8 cellular contexts compared by ENCODE assay signal in genomic region chr16:85402910-85403692, GRCh38.
DNase-seq lines count a peak whose midpoint lies in the region; ATAC-seq and TF ChIP-seq lines count a peak whose summit lies in the region.

No MANE protein-coding gene starts in this region.

- no peaks in the 10 kb centered on the region for H4K20me1 ChIP-seq in BLaER1

- peaks cover 60% of the 10 kb centered on the region for H3K4me1 ChIP-seq in BLaER1

- no peaks in the 10 kb centered on the region for H3K36me3 ChIP-seq in BLaER1

- peaks cover 4% of the 10 kb centered on the region for H3K27me3 Mint-ChIP-seq in HFFc6 (ENCODE audit: insufficient read depth)
- H3K27me3 Mint-ChIP-seq in chondrocyte (ENCODE audit: low read depth) = no peaks in the 10 kb centered on the region

- H3K9me3 Mint-ChIP-seq in HFFc6 (no peaks in the 10 kb centered on the region), chondrocyte (ENCODE audit: low read depth) (no peaks in the 10 kb centered on the region)

- H3K4me3 Mint-ChIP-seq in HFFc6 = no peak overlapping the region
- no peak overlapping the region for H3K4me3 Mint-ChIP-seq in chondrocyte (ENCODE audit: unreplicated experiment)

- no peaks in the 10 kb centered on the region for H3K27me3 ChIP-seq in BLaER1

- H3K27ac ChIP-seq in BLaER1 = peak overlapping the region; percentile 57

- H3K27ac Mint-ChIP-seq in HFFc6 (no peak overlapping the region), chondrocyte (ENCODE audit: unreplicated experiment) (peak overlapping the region; percentile 29)

- H3K4me3 ChIP-seq in BLaER1 = no peak overlapping the region

- peak overlapping the region; percentile 75 for H3K4me2 ChIP-seq in BLaER1

- peak; percentile 5; the same call in 1 of the 2 replicates for TF ChIP-seq CTCF in HFFc6 (IDR thresholded peaks at IDR 0.05)
- peak; percentile 37 for TF ChIP-seq CTCF in chondrocyte (IDR thresholded peaks at IDR 0.05)

- 0 out of 2 replicates have a peak overlapping the region, but pooled peaks have one; percentile 22 for H3K9ac ChIP-seq in BLaER1

- ATAC-seq in GM21515 (IDR thresholded peaks at IDR 0.05; ENCODE audit: unreplicated experiment) (no peak), HG03135 (IDR thresholded peaks at IDR 0.05; ENCODE audit: unreplicated experiment) (no peak)

- H3K9me3 ChIP-seq in BLaER1 = no peaks in the 10 kb centered on the region

- peaks cover 5% of the 10 kb centered on the region; the same call in 1 of the 2 replicates for H3K36me3 Mint-ChIP-seq in HFFc6 (ENCODE audit: low read depth)
- no peaks in the 10 kb centered on the region for H3K36me3 Mint-ChIP-seq in chondrocyte (ENCODE audit: low read depth)

- H3K4me1 Mint-ChIP-seq in HFFc6 (ENCODE audit: low read depth) = peaks cover 4% of the 10 kb centered on the region; the same call in 1 of the 2 replicates
- H3K4me1 Mint-ChIP-seq in chondrocyte (ENCODE audit: low read depth) = peaks cover 17% of the 10 kb centered on the region

- no peak for DNase-seq in HFFc6
- DNase-seq in chondrocyte (ENCODE audit: low spot score) = peak; percentile 73
- peak; percentile 29 for DNase-seq in myocyte (ENCODE audit: low read depth)
- no peak for DNase-seq in mesenteric fat pad (ENCODE audit: low spot score)
- DNase-seq in GM19240 (ENCODE audit: insufficient read length, low spot score) = no peak

Comparison
In these comparisons a context has a peak if more than half of its experiments do, and no peak if none do; other contexts are left out.
1. DNase-seq: peak in chondrocyte (single experiment) and myocyte (single experiment); none in HFFc6 (single experiment), mesenteric fat pad (single experiment) and GM19240 (single experiment).